Comparison of ENCODE assay signal across 30 cellular contexts in genomic region chr9:14014209-14014608, GRCh38.
"Had no signal": no experiment of that assay in that cellular context is flagged by ENCODE, and none has a peak within 500 bp of the region (broad histone marks: within the 10 kb centered on the region; RNA-seq: fewer than 3 reads in every experiment).

No MANE protein-coding gene starts in this region.

- H3K9ac ChIP-seq: parathyroid adenoma had no signal

- H3K4me2 ChIP-seq: smooth muscle cell had no signal

- H2AFZ ChIP-seq: parathyroid adenoma had no signal

- H3K4me3 Mint-ChIP-seq: activated CD4-positive, alpha-beta memory T cell treated with anti-CD3 and anti-CD28 coated beads, Interleukin-2, amount 10 ng/mL, durations not matched to agents 7 days and 5 days; activated CD4-positive, alpha-beta T cell treated with anti-CD3 and anti-CD28 coated beads, Interleukin-2, amount 10 ng/mL, durations not matched to agents 24 days and 14 days; activated naive CD4-positive, alpha-beta T cell treated with anti-CD3 and anti-CD28 coated beads, Interleukin-2, amount 50 U/mL, for 24 hours; activated naive CD8-positive, alpha-beta T cell treated with anti-CD3 and anti-CD28 coated beads, Interleukin-2, amount 50 U/mL, for 24 hours; activated T-cell treated with anti-CD3 and anti-CD28 coated beads, Interleukin-2, amount 50 U/mL, for 4 hours; activated T-helper 17 cell treated with anti-CD3 and anti-CD28 coated beads, Interleukin-2, amount 50 U/mL, for 72 hours; dendritic cell treated with granulocyte-macrophage colony-stimulating factor and Interleukin-4, amounts not matched to agents 40 ng/mL and 50 ng/mL, for 4 days; endodermal cell; immature natural killer cell; naive B cell; neural crest cell; stimulated activated naive B cell treated with anti-CD40 and anti-IgM and Interleukin-4, amounts not matched to agents 10 μg/mL and 1 μg/mL and 100 μg/mL, for 72 hours; T-helper 1 cell treated with Interleukin-12 subunit alpha and Interleukin-12 subunit beta and Interleukin-4 antibody, amounts not matched to agents 30 μg/mL and 1 μg/mL, for 36 hours had no signal

- ATAC-seq: activated CD4-positive, CD25-positive, alpha-beta regulatory T cell treated with anti-CD3 and anti-CD28 coated beads, Interleukin-2, amount 50 U/mL, for 24 hours; activated naive CD8-positive, alpha-beta T cell treated with anti-CD3 and anti-CD28 coated beads, Interleukin-2, amount 50 U/mL, for 24 hours; activated T-cell treated with anti-CD3 and anti-CD28 coated beads, Interleukin-2, amount 50 U/mL, for 4 hours; activated T-helper 17 cell treated with anti-CD3 and anti-CD28 coated beads, Interleukin-2, amount 50 U/mL, for 72 hours; left lung; mucosa of descending colon; sciatic nerve; stimulated activated naive B cell treated with anti-CD40 and anti-IgM and Interleukin-4, amounts not matched to agents 10 μg/mL and 1 μg/mL and 100 μg/mL, for 72 hours had no signal

- H3K79me2 ChIP-seq: parathyroid adenoma had no signal

- DNase-seq: activated CD4-positive, alpha-beta memory T cell treated with anti-CD3 and anti-CD28 coated beads, Interleukin-2, amount 10 ng/mL, durations not matched to agents 7 days and 5 days; activated CD4-positive, alpha-beta T cell treated with anti-CD3 and anti-CD28 coated beads, Interleukin-2, amount 10 ng/mL, durations not matched to agents 24 days and 14 days; activated naive CD8-positive, alpha-beta T cell treated with anti-CD3 and anti-CD28 coated beads, Interleukin-2, amount 50 U/mL, for 24 hours; activated T-cell treated with anti-CD3 and anti-CD28 coated beads, Interleukin-2, amount 50 U/mL, for 4 hours; central memory CD4-positive, alpha-beta T cell; endodermal cell; foreskin melanocyte; hypothalamus; immature natural killer cell; left lung; mucosa of descending colon; naive B cell; stimulated activated CD4-positive, alpha-beta T cell treated with anti-CD3 and anti-CD28 coated beads, Interleukin-1b, Interleukin-23, amount 100 ng/mL, for 48 hours; stimulated activated CD4-positive, alpha-beta T cell treated with anti-CD3 and anti-CD28 coated beads, Interleukin-4, amount 100 ng/mL, for 4 hours; stimulated activated naive B cell treated with anti-CD40 and anti-IgM and Interleukin-4, amounts not matched to agents 10 μg/mL and 1 μg/mL and 100 μg/mL, for 72 hours; stomach; T1000; transverse colon; WERI-Rb-1 had no signal

- H3K36me3 Mint-ChIP-seq: activated naive CD4-positive, alpha-beta T cell treated with anti-CD3 and anti-CD28 coated beads, Interleukin-2, amount 50 U/mL, for 24 hours; naive B cell; stimulated activated naive B cell treated with anti-CD40 and anti-IgM and Interleukin-4, amounts not matched to agents 10 μg/mL and 1 μg/mL and 100 μg/mL, for 72 hours had no signal

- H3K27me3 ChIP-seq: esophagus muscularis mucosa, left lung, stomach, transverse colon had no signal

- H3K27ac ChIP-seq: esophagus muscularis mucosa, left lung, parathyroid adenoma, SK-N-MC, stomach, transverse colon, WERI-Rb-1 had no signal

- H3K27me3 Mint-ChIP-seq: activated CD4-positive, alpha-beta memory T cell treated with anti-CD3 and anti-CD28 coated beads, Interleukin-2, amount 10 ng/mL, durations not matched to agents 7 days and 5 days; activated CD4-positive, alpha-beta T cell treated with anti-CD3 and anti-CD28 coated beads, Interleukin-2, amount 10 ng/mL, durations not matched to agents 24 days and 14 days; activated naive CD4-positive, alpha-beta T cell treated with anti-CD3 and anti-CD28 coated beads, Interleukin-2, amount 50 U/mL, for 24 hours; activated naive CD8-positive, alpha-beta T cell treated with anti-CD3 and anti-CD28 coated beads, Interleukin-2, amount 50 U/mL, for 24 hours; activated T-helper 17 cell treated with anti-CD3 and anti-CD28 coated beads, Interleukin-2, amount 50 U/mL, for 72 hours; dendritic cell treated with granulocyte-macrophage colony-stimulating factor and Interleukin-4, amounts not matched to agents 40 ng/mL and 50 ng/mL, for 4 days; naive B cell; stimulated activated naive B cell treated with anti-CD40 and anti-IgM and Interleukin-4, amounts not matched to agents 10 μg/mL and 1 μg/mL and 100 μg/mL, for 72 hours had no signal

- H3K27ac Mint-ChIP-seq: activated CD4-positive, alpha-beta memory T cell treated with anti-CD3 and anti-CD28 coated beads, Interleukin-2, amount 10 ng/mL, durations not matched to agents 7 days and 5 days; activated CD4-positive, alpha-beta T cell treated with anti-CD3 and anti-CD28 coated beads, Interleukin-2, amount 10 ng/mL, durations not matched to agents 24 days and 14 days; activated naive CD4-positive, alpha-beta T cell treated with anti-CD3 and anti-CD28 coated beads, Interleukin-2, amount 50 U/mL, for 24 hours; activated naive CD8-positive, alpha-beta T cell treated with anti-CD3 and anti-CD28 coated beads, Interleukin-2, amount 50 U/mL, for 24 hours; activated T-helper 17 cell treated with anti-CD3 and anti-CD28 coated beads, Interleukin-2, amount 50 U/mL, for 72 hours; dendritic cell treated with granulocyte-macrophage colony-stimulating factor and Interleukin-4, amounts not matched to agents 40 ng/mL and 50 ng/mL, for 4 days; endodermal cell; immature natural killer cell; naive B cell; stimulated activated naive B cell treated with anti-CD40 and anti-IgM and Interleukin-4, amounts not matched to agents 10 μg/mL and 1 μg/mL and 100 μg/mL, for 72 hours; T-helper 1 cell treated with Interleukin-12 subunit alpha and Interleukin-12 subunit beta and Interleukin-4 antibody, amounts not matched to agents 30 μg/mL and 1 μg/mL, for 36 hours had no signal

- H3K9me3 ChIP-seq: esophagus muscularis mucosa, left lung, mucosa of descending colon, stomach, transverse colon had no signal

- H3K4me1 Mint-ChIP-seq: activated CD4-positive, alpha-beta memory T cell treated with anti-CD3 and anti-CD28 coated beads, Interleukin-2, amount 10 ng/mL, durations not matched to agents 7 days and 5 days; activated CD4-positive, alpha-beta T cell treated with anti-CD3 and anti-CD28 coated beads, Interleukin-2, amount 10 ng/mL, durations not matched to agents 24 days and 14 days; activated naive CD4-positive, alpha-beta T cell treated with anti-CD3 and anti-CD28 coated beads, Interleukin-2, amount 50 U/mL, for 24 hours; activated naive CD8-positive, alpha-beta T cell treated with anti-CD3 and anti-CD28 coated beads, Interleukin-2, amount 50 U/mL, for 24 hours; activated T-helper 17 cell treated with anti-CD3 and anti-CD28 coated beads, Interleukin-2, amount 50 U/mL, for 72 hours; immature natural killer cell; naive B cell; neural crest cell; stimulated activated naive B cell treated with anti-CD40 and anti-IgM and Interleukin-4, amounts not matched to agents 10 μg/mL and 1 μg/mL and 100 μg/mL, for 72 hours had no signal

- H3K4me3 ChIP-seq: esophagus muscularis mucosa, left lung, mucosa of descending colon, SK-N-MC, smooth muscle cell, stomach, transverse colon had no signal

- H3K4me1 ChIP-seq: left lung, parathyroid adenoma, stomach, transverse colon had no signal

- H3K36me3 ChIP-seq: esophagus muscularis mucosa, left lung, stomach, transverse colon, WERI-Rb-1 had no signal

- H3K9me3 Mint-ChIP-seq: activated CD4-positive, alpha-beta T cell treated with anti-CD3 and anti-CD28 coated beads, Interleukin-2, amount 10 ng/mL, durations not matched to agents 24 days and 14 days; activated naive CD4-positive, alpha-beta T cell treated with anti-CD3 and anti-CD28 coated beads, Interleukin-2, amount 50 U/mL, for 24 hours; endodermal cell; T-helper 1 cell treated with Interleukin-12 subunit alpha and Interleukin-12 subunit beta and Interleukin-4 antibody, amounts not matched to agents 30 μg/mL and 1 μg/mL, for 36 hours had no signal
